Comparison of ENCODE assay signal across 9 cellular contexts in the genomic region with DNA sequence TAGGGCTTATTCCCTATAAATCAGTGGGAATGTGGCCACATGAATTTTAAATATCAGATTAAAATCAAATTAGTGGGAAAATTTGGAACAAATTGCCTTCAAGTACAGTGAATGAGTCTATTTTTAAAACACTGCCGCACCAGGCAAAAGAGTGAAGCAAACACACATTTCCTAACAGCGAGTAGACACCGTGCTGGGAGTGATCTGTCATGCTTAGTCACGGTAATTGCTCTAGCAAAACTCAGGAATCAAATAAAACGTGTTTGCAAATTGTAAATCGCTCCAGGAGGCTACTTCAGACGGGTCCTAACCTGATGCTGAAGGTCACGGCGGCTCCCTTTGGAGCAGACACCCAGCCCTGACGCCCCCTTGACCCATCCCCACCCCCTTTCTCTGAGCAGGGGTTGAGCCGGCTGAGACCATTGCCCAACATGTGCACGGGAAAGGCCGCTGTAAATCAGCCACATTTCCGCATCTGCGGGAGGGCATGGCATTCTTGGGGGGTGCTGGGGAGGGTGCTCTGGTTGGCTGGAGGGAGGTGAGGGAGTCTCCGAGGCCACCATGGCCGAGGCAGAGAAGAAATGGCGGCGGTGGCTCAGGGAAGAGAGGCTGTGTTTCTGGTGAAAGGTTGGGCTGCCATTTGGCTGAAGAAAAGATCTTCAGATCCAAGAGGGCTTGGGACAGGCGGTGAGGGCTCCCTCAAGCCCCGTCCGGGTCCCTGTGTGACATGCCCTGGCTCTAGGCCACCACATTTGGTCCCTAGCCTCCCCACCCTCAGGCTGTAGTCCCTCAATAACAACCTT. TPM values are rescaled to one million over a fixed set of nuclear protein-coding genes. Genes with fewer than 3 reads are reported as not detected.
A peak's percentile ranks its signal among the peaks of the same experiment; 100 is the strongest.
DNase-seq lines count a peak whose midpoint lies in the region; ATAC-seq, FAIRE-seq and TF ChIP-seq lines count a peak whose summit lies in the region.
"Had no signal": no experiment of that assay in that cellular context is flagged by ENCODE, and none has a peak within 500 bp of the region (broad histone marks: within the 10 kb centered on the region; RNA-seq: fewer than 3 reads in every experiment).

No MANE protein-coding gene starts in this region.

- peaks cover 6% of the 10 kb centered on the region for H3K4me1 Mint-ChIP-seq in stimulated activated naive CD8-positive, alpha-beta T cell treated with anti-CD3 and anti-CD28 coated beads, Interleukin-15, amount 100 ng/mL, for 72 hours

- TF ChIP-seq CTCF in AG04450 (IDR thresholded peaks at IDR 0.05; ENCODE audit: low read depth, low read length) = no peak
- peak; percentile 28 for TF ChIP-seq CTCF in VCaP (conservative IDR thresholded peaks at IDR 0.05)
- TF ChIP-seq CTCF in right lobe of liver (IDR thresholded peaks at IDR 0.05) = no peak

- ATAC-seq in right lobe of liver (peak; percentile 66 to 71 (median 69)), HG03520 (IDR thresholded peaks at IDR 0.05; ENCODE audit: unreplicated experiment) (no peak)
- ATAC-seq in stimulated activated naive CD8-positive, alpha-beta T cell treated with anti-CD3 and anti-CD28 coated beads, Interleukin-15, amount 100 ng/mL, for 72 hours = no peak
- ATAC-seq: activated CD8-positive, alpha-beta T cell treated with anti-CD3 and anti-CD28 coated beads, Interleukin-2, amount 10 ng/mL, durations not matched to agents 7 days and 5 days had no signal

- 13% methylated on average over 18 of the region's 22 CpGs for WGBS in right lobe of liver (ENCODE audit: insufficient coverage, low coverage, low lambda C conversion rate, missing lambda C conversion rate)

- H3K9me3 Mint-ChIP-seq in stimulated activated naive CD8-positive, alpha-beta T cell treated with anti-CD3 and anti-CD28 coated beads, Interleukin-15, amount 100 ng/mL, for 72 hours = peaks cover 7 to 16% of the 10 kb centered on the region in 2 donors

- no peak for TF ChIP-seq POLR2A in right lobe of liver (IDR thresholded peaks at IDR 0.05)
- TF ChIP-seq POLR2A in GM12892 (IDR thresholded peaks at IDR 0.05; ENCODE audit: low read depth, low read length) = no peak

- peak; percentile 26 for DNase-seq in AG04450 (ENCODE audit: low read depth, low spot score)
- DNase-seq in HuH-7 (ENCODE audit: low spot score) = peak; percentile 93
- DNase-seq in right lobe of liver = peak; percentile 46 to 81 (median 78)
- no peak for DNase-seq in activated effector memory CD4-positive, alpha-beta T cell treated with Interleukin-2 at 50 U/mL for 16 hours
- no peak for DNase-seq in stimulated activated naive CD8-positive, alpha-beta T cell treated with anti-CD3 and anti-CD28 coated beads, Interleukin-15, amount 100 ng/mL, for 72 hours
- DNase-seq in GM12892 (ENCODE audit: insufficient read length) = no peak
- DNase-seq: activated CD8-positive, alpha-beta T cell treated with anti-CD3 and anti-CD28 coated beads, Interleukin-2, amount 10 ng/mL, durations not matched to agents 7 days and 5 days had no signal

- CTCF ChIA-PET in AG04450 (lab: Charles Lee) = interaction anchor here (0.5 to 1.5 kb wide), 3 partner anchors 9 to 113 kb away, joined by 3 to 4 read pairs (median 3); partner anchors contain the start of gene CEBPA

- no peak for FAIRE-seq in GM12892 (lab: Jason Lieb, UNC)

- H3K27ac ChIP-seq in AG04450 (ENCODE audit: low read depth, low read length) (no peak overlapping the region), VCaP (peak overlapping the region; percentile 88), right lobe of liver (peak overlapping the region; percentile 71 to 81 (median 81))

- peaks cover 0 to 65% (median 28%) of the 10 kb centered on the region in 4 donors for H3K4me1 ChIP-seq in right lobe of liver

- peaks cover 5% of the 10 kb centered on the region; the same call in 1 of the 2 replicates for H3K9me3 ChIP-seq in AG04450 (ENCODE audit: control insufficient read depth, insufficient read depth, low read length)
- H3K9me3 ChIP-seq in right lobe of liver = no peaks in the 10 kb centered on the region

- POLR2A ChIA-PET in AG04450 (lab: Yijun Ruan, JAX) = no interaction called here

- peaks cover 19% of the 10 kb centered on the region for H3K27me3 ChIP-seq in AG04450 (ENCODE audit: control insufficient read depth, insufficient read depth, low read length)
- no peaks in the 10 kb centered on the region for H3K27me3 ChIP-seq in right lobe of liver

- H3K36me3 ChIP-seq in right lobe of liver = no peaks in the 10 kb centered on the region

- no peak overlapping the region for H3K4me3 ChIP-seq in AG04450 (ENCODE audit: low read depth, low read length)
- peak overlapping the region in 1 of 3 donors; percentile 6 for H3K4me3 ChIP-seq in right lobe of liver

- no peak overlapping the region for H3K4me3 Mint-ChIP-seq in stimulated activated naive CD8-positive, alpha-beta T cell treated with anti-CD3 and anti-CD28 coated beads, Interleukin-15, amount 100 ng/mL, for 72 hours
- H3K4me3 Mint-ChIP-seq: activated CD8-positive, alpha-beta T cell treated with anti-CD3 and anti-CD28 coated beads, Interleukin-2, amount 10 ng/mL, durations not matched to agents 7 days and 5 days had no signal

- intact Hi-C loops in right lobe of liver (cut with DNase I) = no loop called here

- no peak overlapping the region for H3K27ac Mint-ChIP-seq in stimulated activated naive CD8-positive, alpha-beta T cell treated with anti-CD3 and anti-CD28 coated beads, Interleukin-15, amount 100 ng/mL, for 72 hours
- H3K27ac Mint-ChIP-seq: activated CD8-positive, alpha-beta T cell treated with anti-CD3 and anti-CD28 coated beads, Interleukin-2, amount 10 ng/mL, durations not matched to agents 7 days and 5 days had no signal

- peaks cover 63% of the 10 kb centered on the region for H3K27me3 Mint-ChIP-seq in stimulated activated naive CD8-positive, alpha-beta T cell treated with anti-CD3 and anti-CD28 coated beads, Interleukin-15, amount 100 ng/mL, for 72 hours

RNA-seq across cellular contexts. Expression of gene CEBPA, which starts 8.9 kb away (rescaled TPM):
- polyA plus RNA-seq in AG04450 (2011; rRNA removed) = 0.02 and 0.06 TPM in 2 replicates
- polyA minus RNA-seq in AG04450 (2011; rRNA and poly(A)+ RNA removed) = not detected in 2 replicates
- 100 to 1,000 TPM in 4 of 6 experiments, 10 to 100 TPM in 2; 53.9 to 163 (median 119) TPM for total RNA-seq in right lobe of liver
- not detected for polyA plus RNA-seq in GM12892 (2012; ENCODE audit: missing spikeins)

Comparison
In these comparisons a context has a peak if more than half of its experiments do, and no peak if none do; other contexts are left out.
1. DNase-seq: peak in AG04450 (single experiment), HuH-7 (single experiment) and right lobe of liver (3 of 3); none in activated effector memory CD4-positive, alpha-beta T cell treated with Interleukin-2 at 50 U/mL for 16 hours (single experiment), stimulated activated naive CD8-positive, alpha-beta T cell treated with anti-CD3 and anti-CD28 coated beads, Interleukin-15, amount 100 ng/mL, for 72 hours (0 of 2) and GM12892 (single experiment).
2. ATAC-seq: peak in right lobe of liver (4 of 4); none in stimulated activated naive CD8-positive, alpha-beta T cell treated with anti-CD3 and anti-CD28 coated beads, Interleukin-15, amount 100 ng/mL, for 72 hours (single experiment) and HG03520 (single experiment).